In the genomic region with DNA sequence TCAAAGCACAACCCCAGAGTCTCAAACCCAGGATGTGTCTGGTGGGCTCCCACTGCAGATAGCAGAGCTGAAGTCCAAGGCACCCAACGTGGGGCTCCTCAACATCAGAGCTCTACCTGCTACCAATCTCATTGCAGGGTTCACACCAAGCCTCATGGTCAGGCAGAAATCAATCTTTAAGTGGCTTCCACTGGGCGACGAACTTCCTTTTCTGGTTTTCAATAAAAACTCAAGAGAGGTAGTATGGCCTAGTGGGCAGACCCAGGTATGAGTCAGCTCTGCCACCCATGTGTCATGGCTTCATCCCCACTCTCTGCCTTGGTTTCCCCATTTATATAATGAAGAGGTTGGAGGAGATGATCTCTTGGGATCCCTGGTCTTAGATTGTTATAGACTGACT, we compare ENCODE assay signal across 26 cellular contexts. TPM values are rescaled to one million over a fixed set of nuclear protein-coding genes. Genes with fewer than 3 reads are reported as not detected.
DNase-seq lines count a peak whose midpoint lies in the region; ATAC-seq, FAIRE-seq and TF ChIP-seq lines count a peak whose summit lies in the region.
"Had no signal": no experiment of that assay in that cellular context is flagged by ENCODE, and none has a peak within 500 bp of the region (broad histone marks: within the 10 kb centered on the region; RNA-seq: fewer than 3 reads in every experiment).

No MANE protein-coding gene starts in this region.

- no peak overlapping the region for H3K4me3 Mint-ChIP-seq in T-helper 1 cell treated with Interleukin-12 subunit alpha and Interleukin-12 subunit beta and Interleukin-4 antibody, amounts not matched to agents 30 μg/mL and 1 μg/mL, for 36 hours
- H3K4me3 Mint-ChIP-seq in CD4-positive, CD25-positive, alpha-beta regulatory T cell = peak overlapping the region; percentile 79 to 81 (median 80)
- H3K4me3 Mint-ChIP-seq in activated CD8-positive, alpha-beta T cell treated with anti-CD3 and anti-CD28 coated beads, Interleukin-2, amount 10 ng/mL, durations not matched to agents 7 days and 5 days = peak overlapping the region; percentile 55
- H3K4me3 Mint-ChIP-seq in effector memory CD8-positive, alpha-beta T cell = peak overlapping the region; percentile 81 to 99
- H3K4me3 Mint-ChIP-seq: activated B cell treated with CpG ODN at 0.5 μM for 24 hours, nephron progenitor cell had no signal

- WGBS in HepG2 (ENCODE audit: low lambda C conversion rate) = 10% methylated on average over 3 of the region's 3 CpGs

- H4K20me1 ChIP-seq in HepG2 (ENCODE audit: insufficient read depth, low read length) = no peaks in the 10 kb centered on the region

- peaks cover 97% of the 10 kb centered on the region for H3K4me1 ChIP-seq in CD4-positive, CD25-positive, alpha-beta regulatory T cell (ENCODE audit: control insufficient read depth, insufficient read depth, low read length, poor library complexity, severe bottlenecking)
- no peaks in the 10 kb centered on the region for H3K4me1 ChIP-seq in HepG2 (ENCODE audit: insufficient read depth, low read length)
- H3K4me1 ChIP-seq: colonic mucosa, tibial nerve had no signal

- in situ Hi-C loops in GM13976 (cut with MboI; ENCODE audit: low sequenced_read_pairs, unreplicated experiment) (no loop called here), HepG2 (cut with HindIII; ENCODE audit: extremely low pct_ligation_motif_present, low pct_unique_long_range_greater_than_20kb) (no loop called here)

- TF ChIP-seq RAD21 in HepG2 (CRISPR knock-in tag; IDR thresholded peaks at IDR 0.05) = no peak

- TF ChIP-seq EP300 in HepG2 (IDR thresholded peaks at IDR 0.05; ENCODE audit: low read depth in 2 of 2, low read length in 2 of 2) = no peak
- TF ChIP-seq EP300 in HepG2 (CRISPR knock-in tag; IDR thresholded peaks at IDR 0.05; ENCODE audit: borderline replicate concordance) = no peak

- no peaks in the 10 kb centered on the region for H3K79me2 ChIP-seq in HepG2 (ENCODE audit: insufficient read depth, low read length)

- CTCF ChIA-PET in activated CD8-positive, alpha-beta T cell treated with anti-CD3 and anti-CD28 coated beads, Interleukin-2, amount 10 ng/mL, durations not matched to agents 7 days and 5 days (lab: Charles Lee) = interaction anchor here (0.7 to 20.3 kb wide), 14 partner anchors 9 to 1087 kb away, joined by 3 to 373 read pairs (median 4); a partner anchor contains a TSS
- CTCF ChIA-PET in HepG2 (lab: Yijun Ruan, JAX; ENCODE audit: low intra/inter-chr PET ratio, low total read pairs) = no interaction called here

- ATAC-seq in CD4-positive, CD25-positive, alpha-beta regulatory T cell (ENCODE audit: low read depth in 2 of 2) = no peak
- peak; percentile 6 for ATAC-seq in activated CD8-positive, alpha-beta T cell treated with anti-CD3 and anti-CD28 coated beads, Interleukin-2, amount 10 ng/mL, durations not matched to agents 7 days and 5 days
- ATAC-seq in effector memory CD8-positive, alpha-beta T cell (replicated peaks) = no peak
- no peak for ATAC-seq in HepG2

- peak overlapping the region; percentile 75 for H3K27ac Mint-ChIP-seq in T-helper 1 cell treated with Interleukin-12 subunit alpha and Interleukin-12 subunit beta and Interleukin-4 antibody, amounts not matched to agents 30 μg/mL and 1 μg/mL, for 36 hours
- peak overlapping the region; percentile 90 to 99 (median 97) for H3K27ac Mint-ChIP-seq in CD4-positive, CD25-positive, alpha-beta regulatory T cell
- H3K27ac Mint-ChIP-seq in activated CD8-positive, alpha-beta T cell treated with anti-CD3 and anti-CD28 coated beads, Interleukin-2, amount 10 ng/mL, durations not matched to agents 7 days and 5 days = peak overlapping the region; percentile 98
- H3K27ac Mint-ChIP-seq in effector memory CD8-positive, alpha-beta T cell = peak overlapping the region; percentile 99
- H3K27ac Mint-ChIP-seq: activated B cell treated with CpG ODN at 0.5 μM for 24 hours, nephron progenitor cell had no signal

- FAIRE-seq in HepG2 (lab: Jason Lieb, UNC) = no peak
- FAIRE-seq: bronchial epithelial cell, GM12892, kidney had no signal

- DNase-seq in T-helper 1 cell = no peak
- DNase-seq in CD4-positive, CD25-positive, alpha-beta regulatory T cell = no peak
- DNase-seq in activated CD8-positive, alpha-beta T cell treated with anti-CD3 and anti-CD28 coated beads, Interleukin-2, amount 10 ng/mL, durations not matched to agents 7 days and 5 days = no peak
- no peak for DNase-seq in effector memory CD8-positive, alpha-beta T cell
- no peak for DNase-seq in HK-2 (ENCODE audit: unreplicated experiment)
- no peak for DNase-seq in GM13976 (ENCODE audit: low spot score)
- no peak for DNase-seq in HepG2 (ENCODE audit: low spot score)
- DNase-seq: activated B cell treated with CpG ODN at 0.5 μM for 24 hours; activated effector memory CD4-positive, alpha-beta T cell treated with Interleukin-2 at 50 U/mL for 16 hours; colonic mucosa; effector CD8-positive, alpha-beta T cell; erythroblast; head of caudate nucleus; kidney; NCI-H187; NCI-H526 treated with DMSO at 0.1 percent for 48 hours; nephron progenitor cell; Right ventricle myocardium superior had no signal

- intact Hi-C loops in HepG2 (cut with micrococcal nuclease; ENCODE audit: unreplicated experiment) = no loop called here

- no peak for TF ChIP-seq POLR2A in HepG2 (IDR thresholded peaks at IDR 0.05; ENCODE audit: insufficient read depth in 1 of 2, low read depth in 2 of 2, low read length in 2 of 2)

- H3K9me3 ChIP-seq in CD4-positive, CD25-positive, alpha-beta regulatory T cell (ENCODE audit: control insufficient read depth in 2 of 2, low read length in 2 of 2) = no peaks in the 10 kb centered on the region
- no peaks in the 10 kb centered on the region for H3K9me3 ChIP-seq in HepG2 (ENCODE audit: low read length)
- H3K9me3 ChIP-seq: colonic mucosa, tibial nerve had no signal

- no peaks in the 10 kb centered on the region for H3K27me3 ChIP-seq in CD4-positive, CD25-positive, alpha-beta regulatory T cell (ENCODE audit: control insufficient read depth, insufficient read depth, low read length)
- H3K27me3 ChIP-seq in HepG2 (ENCODE audit: control insufficient read depth in 1 of 2, insufficient read depth in 2 of 2, low read length in 2 of 2) = peaks cover 0 to 23% of the 10 kb centered on the region in 2 experiments; a peak in 3 of 5 replicates
- H3K27me3 ChIP-seq: colonic mucosa had no signal

- H3K27ac ChIP-seq in CD4-positive, CD25-positive, alpha-beta regulatory T cell (ENCODE audit: insufficient read depth, low read length, poor library complexity, severe bottlenecking) = peak overlapping the region; percentile 99
- H3K27ac ChIP-seq in HepG2 (ENCODE audit: extremely low read length, insufficient read depth, low read length) = no peak overlapping the region
- H3K27ac ChIP-seq: 22Rv1, C4-2B, colonic mucosa, tibial nerve had no signal

- H3K27me3 Mint-ChIP-seq in T-helper 1 cell treated with Interleukin-12 subunit alpha and Interleukin-12 subunit beta and Interleukin-4 antibody, amounts not matched to agents 30 μg/mL and 1 μg/mL, for 36 hours (ENCODE audit: low read depth) = no peaks in the 10 kb centered on the region
- H3K27me3 Mint-ChIP-seq in CD4-positive, CD25-positive, alpha-beta regulatory T cell = peaks cover 5% of the 10 kb centered on the region
- H3K27me3 Mint-ChIP-seq in activated CD8-positive, alpha-beta T cell treated with anti-CD3 and anti-CD28 coated beads, Interleukin-2, amount 10 ng/mL, durations not matched to agents 7 days and 5 days (ENCODE audit: low read depth) = no peaks in the 10 kb centered on the region
- H3K27me3 Mint-ChIP-seq in effector memory CD8-positive, alpha-beta T cell = no peaks in the 10 kb centered on the region

- H3K4me2 ChIP-seq in HepG2 (ENCODE audit: low read depth, low read length) = no peak overlapping the region

- no peak overlapping the region for H3K9ac ChIP-seq in HepG2 (ENCODE audit: insufficient read depth, low read depth, low read length)

- no peaks in the 10 kb centered on the region for H3K9me3 Mint-ChIP-seq in T-helper 1 cell treated with Interleukin-12 subunit alpha and Interleukin-12 subunit beta and Interleukin-4 antibody, amounts not matched to agents 30 μg/mL and 1 μg/mL, for 36 hours
- no peaks in the 10 kb centered on the region for H3K9me3 Mint-ChIP-seq in CD4-positive, CD25-positive, alpha-beta regulatory T cell
- no peaks in the 10 kb centered on the region for H3K9me3 Mint-ChIP-seq in activated CD8-positive, alpha-beta T cell treated with anti-CD3 and anti-CD28 coated beads, Interleukin-2, amount 10 ng/mL, durations not matched to agents 7 days and 5 days (ENCODE audit: insufficient read depth)
- H3K9me3 Mint-ChIP-seq in effector memory CD8-positive, alpha-beta T cell = no peaks in the 10 kb centered on the region
- H3K9me3 Mint-ChIP-seq: nephron progenitor cell had no signal

- peaks cover 73% of the 10 kb centered on the region for H3K36me3 ChIP-seq in CD4-positive, CD25-positive, alpha-beta regulatory T cell (ENCODE audit: control insufficient read depth, insufficient read depth, low read length)
- H3K36me3 ChIP-seq in HepG2 (replicated peaks in 1 of 2; ENCODE audit: control insufficient read depth in 1 of 2, insufficient read depth in 2 of 2, low read length in 2 of 2) = no peaks in the 10 kb centered on the region
- H3K36me3 ChIP-seq: colonic mucosa, tibial nerve had no signal

- BruUV-seq in HepG2 (replicated peaks; lab: Mats Ljungman, UMichigan) = no TSS peak

- peaks cover 70% of the 10 kb centered on the region for H3K36me3 Mint-ChIP-seq in T-helper 1 cell treated with Interleukin-12 subunit alpha and Interleukin-12 subunit beta and Interleukin-4 antibody, amounts not matched to agents 30 μg/mL and 1 μg/mL, for 36 hours (ENCODE audit: low read depth)
- H3K36me3 Mint-ChIP-seq in CD4-positive, CD25-positive, alpha-beta regulatory T cell = peaks cover 66% of the 10 kb centered on the region
- peaks cover 90% of the 10 kb centered on the region for H3K36me3 Mint-ChIP-seq in activated CD8-positive, alpha-beta T cell treated with anti-CD3 and anti-CD28 coated beads, Interleukin-2, amount 10 ng/mL, durations not matched to agents 7 days and 5 days (ENCODE audit: low read depth)
- peaks cover 87% of the 10 kb centered on the region for H3K36me3 Mint-ChIP-seq in effector memory CD8-positive, alpha-beta T cell (ENCODE audit: insufficient read depth)

- peak overlapping the region; percentile 63 for H3K4me3 ChIP-seq in CD4-positive, CD25-positive, alpha-beta regulatory T cell (ENCODE audit: low read depth, low read length)
- no peak overlapping the region for H3K4me3 ChIP-seq in HepG2 (replicated peaks in 1 of 3; ENCODE audit: insufficient read depth in 1 of 3, low read depth in 2 of 3, low read length in 3 of 3)
- H3K4me3 ChIP-seq: colonic mucosa, tibial nerve had no signal

- no peak for TF ChIP-seq CTCF in GM13976 (IDR thresholded peaks at IDR 0.05; ENCODE audit: borderline replicate concordance, control extremely low read depth, extremely low read depth, insufficient read depth, missing control alignments)
- no peak for TF ChIP-seq CTCF in HepG2 (CRISPR knock-in tag; IDR thresholded peaks at IDR 0.05)

- H3K4me1 Mint-ChIP-seq in T-helper 1 cell treated with Interleukin-12 subunit alpha and Interleukin-12 subunit beta and Interleukin-4 antibody, amounts not matched to agents 30 μg/mL and 1 μg/mL, for 36 hours (ENCODE audit: low read depth) = peaks cover 86% of the 10 kb centered on the region
- H3K4me1 Mint-ChIP-seq in CD4-positive, CD25-positive, alpha-beta regulatory T cell = peaks cover 58 to 97% (median 86%) of the 10 kb centered on the region in 4 donors
- H3K4me1 Mint-ChIP-seq in activated CD8-positive, alpha-beta T cell treated with anti-CD3 and anti-CD28 coated beads, Interleukin-2, amount 10 ng/mL, durations not matched to agents 7 days and 5 days (ENCODE audit: low read depth) = peaks cover 95% of the 10 kb centered on the region
- H3K4me1 Mint-ChIP-seq in effector memory CD8-positive, alpha-beta T cell (ENCODE audit: low read depth in 2 of 2) = peaks cover 87 to 95% of the 10 kb centered on the region in 2 donors
- H3K4me1 Mint-ChIP-seq: activated B cell treated with CpG ODN at 0.5 μM for 24 hours had no signal

- no peak overlapping the region for H2AFZ ChIP-seq in HepG2 (ENCODE audit: low read length)

- POLR2A ChIA-PET in activated CD8-positive, alpha-beta T cell treated with anti-CD3 and anti-CD28 coated beads, Interleukin-2, amount 10 ng/mL, durations not matched to agents 7 days and 5 days (lab: Charles Lee) = interaction anchor here (0.6 to 28.3 kb wide), 4 partner anchors 10 to 41 kb away, joined by 3 to 767 read pairs (median 6); a partner anchor contains a TSS
- POLR2A ChIA-PET in HepG2 (lab: Yijun Ruan, JAX) = no interaction called here

RNA-seq across cellular contexts. Expression of a gene that starts 47.0 kb away (rescaled TPM):
- 210 TPM for total RNA-seq in CD4-positive, CD25-positive, alpha-beta regulatory T cell
- polyA plus RNA-seq in CD4-positive, CD25-positive, alpha-beta regulatory T cell = 1 to 10 TPM; 5.3 to 5.7 (median 5.4) TPM
- 10 to 100 TPM; 68.6 to 70.6 TPM for total RNA-seq in activated CD8-positive, alpha-beta T cell treated with anti-CD3 and anti-CD28 coated beads, Interleukin-2, amount 10 ng/mL, durations not matched to agents 7 days and 5 days
- not detected in 2 replicates for total RNA-seq in HepG2 (2016; rRNA removed; fragmentation: Illumina TruSeq; extraction: Trizol)
- total RNA-seq in HepG2 (2016; cell fraction: cytosol; rRNA removed; fragmentation: Illumina TruSeq; extraction: Trizol; ENCODE audit: low read depth) = not detected in 2 replicates
- total RNA-seq in HepG2 (2016; cell fraction: insoluble cytoplasmic fraction; rRNA removed; fragmentation: Illumina TruSeq; extraction: Trizol) = not detected in 2 replicates
- not detected in 2 replicates for total RNA-seq in HepG2 (2016; cell fraction: membrane; rRNA removed; fragmentation: Illumina TruSeq; extraction: Trizol)
- total RNA-seq in HepG2 (2016; cell fraction: nucleus; rRNA removed; fragmentation: Illumina TruSeq; extraction: Trizol) = not detected in 2 replicates
- not detected in 2 replicates for polyA plus RNA-seq in HepG2 (2011; rRNA removed)
- polyA plus RNA-seq in HepG2 (2011; cell fraction: cytosol; rRNA removed) = not detected in 2 replicates
- polyA plus RNA-seq in HepG2 (2011; cell fraction: nucleus; rRNA removed) = 0.02 and 0.03 TPM in 2 replicates
- polyA plus RNA-seq in HepG2 (2012) = not detected in 2 replicates
- not detected in 2 replicates for polyA plus RNA-seq in HepG2 (2016; cell fraction: cytosol; fragmentation: Illumina TruSeq; extraction: Trizol; ENCODE audit: low read depth)
- polyA plus RNA-seq in HepG2 (2016; cell fraction: insoluble cytoplasmic fraction; fragmentation: Illumina TruSeq; extraction: Trizol; ENCODE audit: low read depth) = not detected in 2 replicates
- polyA plus RNA-seq in HepG2 (2016; cell fraction: membrane; fragmentation: Illumina TruSeq; extraction: Trizol; ENCODE audit: low read depth) = not detected in 2 replicates
- not detected in 2 replicates for polyA plus RNA-seq in HepG2 (2016; cell fraction: nucleus; fragmentation: Illumina TruSeq; extraction: Trizol; ENCODE audit: insufficient read depth, low read depth)
- not detected in 2 replicates for polyA minus RNA-seq in HepG2 (2011; rRNA and poly(A)+ RNA removed; ENCODE audit: low replicate concordance)
- not detected in 2 replicates for polyA minus RNA-seq in HepG2 (2011; cell fraction: cytosol; rRNA and poly(A)+ RNA removed)
- polyA minus RNA-seq in HepG2 (2011; cell fraction: nucleus; rRNA and poly(A)+ RNA removed) = under 0.01 TPM in 1 of 2 replicates, not detected in the other
- total RNA-seq: fibroblast of villous mesenchyme, LHCN-M2 had no signal

Comparison
In these comparisons a context has a peak if more than half of its experiments do, and no peak if none do; other contexts are left out.
1. RNA of a gene that starts 47.0 kb away (total RNA-seq): 210 TPM in CD4-positive, CD25-positive, alpha-beta regulatory T cell (single experiment) and 68.6 to 70.6 TPM in activated CD8-positive, alpha-beta T cell treated with anti-CD3 and anti-CD28 coated beads, Interleukin-2, amount 10 ng/mL, durations not matched to agents 7 days and 5 days; not detected in HepG2; every median in the first group is over 10 times any median in the second.
2. Peak in every context shown above with its lines, with median percentiles within 50 percentile points of each other: H3K27ac Mint-ChIP-seq.